ENCODE assay signal across 22 cellular contexts in genomic region chr18:21805771-21806366, GRCh38.
"Had no signal": no experiment of that assay in that cellular context is flagged by ENCODE, and none has a peak within 500 bp of the region (broad histone marks: within the 10 kb centered on the region; RNA-seq: fewer than 3 reads in every experiment).

No MANE protein-coding gene starts in this region.

- H3K9me3 ChIP-seq: lower lobe of right lung had no signal

- DNase-seq: activated CD4-positive, alpha-beta T cell treated with anti-CD3 and anti-CD28 coated beads for 4 hours; activated CD4-positive, alpha-beta T cell treated with anti-CD3 and anti-CD28 coated beads, Interleukin-2, amount 50 U/mL, for 4 hours; activated CD4-positive, CD25-positive, alpha-beta regulatory T cell; activated CD8-positive, alpha-beta memory T cell treated with anti-CD3 and anti-CD28 coated beads for 24 hours; activated gamma-delta T cell; activated naive CD8-positive, alpha-beta T cell treated with anti-CD3 and anti-CD28 coated beads, Interleukin-2, amount 50 U/mL, for 24 hours; activated T-cell treated with anti-CD3 and anti-CD28 coated beads, Interleukin-2, amount 50 U/mL, for 24 hours; amygdala; brain microvascular endothelial cell; caudate nucleus; islet precursor cell; lower lobe of right lung; posterior cingulate gyrus; stimulated activated CD4-positive, alpha-beta T cell treated with anti-CD3 and anti-CD28 coated beads, Interleukin-12 subunit alpha, Interleukin-12 subunit beta, amount 100 ng/mL, for 4 hours; stimulated activated CD4-positive, alpha-beta T cell treated with anti-CD3 and anti-CD28 coated beads, Interleukin-4, amount 100 ng/mL, for 1 hour; stimulated activated naive CD8-positive, alpha-beta T cell treated with anti-CD3 and anti-CD28 coated beads, Interleukin-15, Interleukin-2, amounts not matched to agents 100 U/mL and 50 U/mL, for 24 hours had no signal

- H3K4me1 ChIP-seq: lower lobe of right lung, upper lobe of left lung had no signal

- H3K27me3 Mint-ChIP-seq: activated naive CD4-positive, alpha-beta T cell treated with anti-CD3 and anti-CD28 coated beads, Interleukin-2, amount 50 U/mL, for 24 hours; activated naive CD8-positive, alpha-beta T cell treated with anti-CD3 and anti-CD28 coated beads, Interleukin-2, amount 50 U/mL, for 24 hours; activated T-cell treated with anti-CD3 and anti-CD28 coated beads, Interleukin-2, amount 50 U/mL, for 24 hours had no signal

- H3K4me3 ChIP-seq: hepatocyte, lower lobe of right lung, SK-N-MC, skin epidermis, upper lobe of left lung had no signal

- H3K27ac Mint-ChIP-seq: activated naive CD4-positive, alpha-beta T cell treated with anti-CD3 and anti-CD28 coated beads, Interleukin-2, amount 50 U/mL, for 24 hours; activated naive CD8-positive, alpha-beta T cell treated with anti-CD3 and anti-CD28 coated beads, Interleukin-2, amount 50 U/mL, for 24 hours; activated T-cell treated with anti-CD3 and anti-CD28 coated beads, Interleukin-2, amount 50 U/mL, for 24 hours; nephron had no signal

- H3K4me3 Mint-ChIP-seq: activated naive CD4-positive, alpha-beta T cell treated with anti-CD3 and anti-CD28 coated beads, Interleukin-2, amount 50 U/mL, for 24 hours; activated naive CD8-positive, alpha-beta T cell treated with anti-CD3 and anti-CD28 coated beads, Interleukin-2, amount 50 U/mL, for 24 hours; activated T-cell treated with anti-CD3 and anti-CD28 coated beads, Interleukin-2, amount 50 U/mL, for 24 hours; nephron had no signal

- H3K4me1 Mint-ChIP-seq: activated naive CD4-positive, alpha-beta T cell treated with anti-CD3 and anti-CD28 coated beads, Interleukin-2, amount 50 U/mL, for 24 hours; activated naive CD8-positive, alpha-beta T cell treated with anti-CD3 and anti-CD28 coated beads, Interleukin-2, amount 50 U/mL, for 24 hours; nephron had no signal

- H3K27me3 ChIP-seq: brain microvascular endothelial cell, hepatocyte, upper lobe of left lung had no signal

- H3K27ac ChIP-seq: brain microvascular endothelial cell, hepatocyte, lower lobe of right lung, SK-N-MC, skin epidermis, upper lobe of left lung had no signal
